Comparison of ENCODE assay signal across 8 cellular contexts in the genomic region with DNA sequence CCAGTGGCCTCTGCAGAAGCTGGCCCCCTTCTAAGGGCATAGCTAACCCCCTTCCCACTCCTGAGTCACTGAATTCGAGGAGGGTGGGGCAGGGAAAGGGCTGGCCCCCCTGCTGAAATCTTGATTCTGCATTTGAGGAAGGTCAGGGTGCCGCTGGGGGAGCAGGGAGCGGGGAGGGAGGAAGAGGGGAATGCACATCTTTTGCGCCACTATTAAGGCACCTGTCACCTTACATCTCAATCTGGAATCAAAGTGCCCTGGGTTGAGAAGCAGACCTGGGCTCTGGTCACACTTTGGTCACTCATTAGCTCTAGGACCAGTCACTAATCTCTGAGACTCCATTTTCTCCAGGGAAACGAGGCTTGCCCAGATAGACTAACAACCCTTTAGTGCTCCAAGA.
DNase-seq lines count a peak whose midpoint lies in the region; ATAC-seq and TF ChIP-seq lines count a peak whose summit lies in the region.

No MANE protein-coding gene starts in this region.

- no peaks in the 10 kb centered on the region for H4K20me1 ChIP-seq in hepatocyte (ENCODE audit: insufficient read depth, poor library complexity, severe bottlenecking)

- ATAC-seq in T-cell (replicated peaks in 1 of 4): no peak
- ATAC-seq in GM19463 (IDR thresholded peaks at IDR 0.05; ENCODE audit: unreplicated experiment): no peak
- no peak for ATAC-seq in HG03097 (IDR thresholded peaks at IDR 0.05; ENCODE audit: low FRiP score, unreplicated experiment)

- no peaks in the 10 kb centered on the region for H3K79me2 ChIP-seq in hepatocyte

- H3K36me3 Mint-ChIP-seq in T-cell: no peaks in the 10 kb centered on the region

- H3K9me3 ChIP-seq in hepatocyte (ENCODE audit: low read depth) (no peaks in the 10 kb centered on the region), spleen (no peaks in the 10 kb centered on the region)

- CTCF ChIA-PET in T-cell (lab: Charles Lee): interaction anchor here (0.6 to 10.6 kb wide), 18 partner anchors 8 to 1242 kb away, joined by 3 to 411 read pairs (median 6); partner anchors contain the start of gene TOR1AIP2 (in 1 of the 2)

- H3K27ac Mint-ChIP-seq in T-cell: peak overlapping the region in 1 of 2 donors; percentile 84

- H3K9me2 ChIP-seq in hepatocyte (replicated peaks; ENCODE audit: insufficient read depth): no peaks in the 10 kb centered on the region

- H3K36me3 ChIP-seq in hepatocyte (replicated peaks; ENCODE audit: insufficient read depth, low read depth) (no peaks in the 10 kb centered on the region), spleen (no peaks in the 10 kb centered on the region)

- H3K27me3 ChIP-seq in hepatocyte (no peaks in the 10 kb centered on the region), spleen (replicated peaks in 1 of 7) (peaks cover 0 to 10% (median 0%) of the 10 kb centered on the region in 7 donors)

- H3K27ac ChIP-seq in hepatocyte (peak overlapping the region; percentile 56), spleen (peak overlapping the region in 5 of 8 donors; percentile 35 to 70 (median 60))

- peaks cover 0 to 2% of the 10 kb centered on the region in 2 donors for H3K27me3 Mint-ChIP-seq in T-cell

- DNase-seq in NCI-H510A treated with DMSO at 0.1 percent for 48 hours (lab: John Stamatoyannopoulos, UW) (peak; percentile 38), NCI-H510A (lab: John Stamatoyannopoulos, UW) (no peak), T-cell (no peak), hepatocyte (ENCODE audit: low spot score) (no peak), spleen (peak; percentile 65), RPMI8226 (no peak)

- no peaks in the 10 kb centered on the region for H3K9me3 Mint-ChIP-seq in T-cell

- no peak for TF ChIP-seq CTCF in hepatocyte (IDR thresholded peaks at IDR 0.05; ENCODE audit: poor library complexity)
- no peak for TF ChIP-seq CTCF in spleen (IDR thresholded peaks at IDR 0.05 in 8 of 11, conservative IDR thresholded peaks at IDR 0.05 in 3 of 11)

- H2AFZ ChIP-seq in hepatocyte: peak overlapping the region; percentile 54

- H3K4me3 ChIP-seq in hepatocyte (peak overlapping the region; percentile 38), spleen (peak overlapping the region; percentile 22 to 73 (median 42))

- 35% methylated on average over 5 of the region's 5 CpGs for WGBS in hepatocyte (ENCODE audit: low lambda C conversion rate, missing lambda C conversion rate)
- 33 to 49% (median 44%) methylated on average over 5 of the region's 5 CpGs for WGBS in spleen, 5 donors

- POLR2A ChIA-PET in T-cell (lab: Charles Lee): interaction anchor here in 1 of 2 donors (0.6 to 1.6 kb wide), 7 partner anchors 8 to 339 kb away, joined by 3 to 9 read pairs (median 4); partner anchors contain the start of gene CEP350

- intact Hi-C loops in spleen (cut with DNase I; ENCODE audit: low total_unique reads): no loop called here

- H3K4me1 ChIP-seq in hepatocyte (ENCODE audit: insufficient read depth) (peaks cover 5% of the 10 kb centered on the region), spleen (peaks cover 4 to 26% (median 19%) of the 10 kb centered on the region in 6 donors)

- TF ChIP-seq POLR2A in spleen (IDR thresholded peaks at IDR 0.05): no peak

- H3K4me3 Mint-ChIP-seq in T-cell: peak overlapping the region; percentile 80 to 93 (median 88)

- H3K4me1 Mint-ChIP-seq in T-cell: peaks cover 17 to 20% (median 19%) of the 10 kb centered on the region in 3 donors

- peak overlapping the region; percentile 80 for H3K4me2 ChIP-seq in hepatocyte

Comparison
In these comparisons a context has a peak if more than half of its experiments do, and no peak if none do; other contexts are left out.
1. DNase-seq: peak in NCI-H510A treated with DMSO at 0.1 percent for 48 hours (single experiment) and spleen (single experiment); none in NCI-H510A (single experiment), T-cell (0 of 34), hepatocyte (single experiment) and RPMI8226 (single experiment).